ENCODE assay signal across 9 cellular contexts in genomic region chr2:238379096-238379810, GRCh38. TPM values are rescaled to one million over a fixed set of nuclear protein-coding genes. Genes with fewer than 3 reads are reported as not detected.
DNase-seq lines count a peak whose midpoint lies in the region; ATAC-seq and TF ChIP-seq lines count a peak whose summit lies in the region.
"Had no signal": no experiment of that assay in that cellular context is flagged by ENCODE, and none has a peak within 500 bp of the region (broad histone marks: within the 10 kb centered on the region; RNA-seq: fewer than 3 reads in every experiment).

No MANE protein-coding gene starts in this region.

- no peaks in the 10 kb centered on the region for H3K9me3 Mint-ChIP-seq in CD4-positive, CD25-positive, alpha-beta regulatory T cell
- H3K9me3 Mint-ChIP-seq in activated naive CD4-positive, alpha-beta T cell treated with anti-CD3 and anti-CD28 coated beads, Interleukin-2, amount 50 U/mL, for 72 hours, result no peaks in the 10 kb centered on the region

- H3K27me3 ChIP-seq in CD4-positive, CD25-positive, alpha-beta regulatory T cell (ENCODE audit: control insufficient read depth, insufficient read depth, low read length), result no peaks in the 10 kb centered on the region
- H3K27me3 ChIP-seq in Loucy (ENCODE audit: insufficient read depth, low read length, poor library complexity, severe bottlenecking), result no peaks in the 10 kb centered on the region

- H3K36me3 Mint-ChIP-seq in CD4-positive, CD25-positive, alpha-beta regulatory T cell, result peaks cover 28% of the 10 kb centered on the region
- H3K36me3 Mint-ChIP-seq in activated naive CD4-positive, alpha-beta T cell treated with anti-CD3 and anti-CD28 coated beads, Interleukin-2, amount 50 U/mL, for 72 hours, result no peaks in the 10 kb centered on the region

- H4K20me1 ChIP-seq in Loucy (ENCODE audit: insufficient read depth, low read length, poor library complexity, severe bottlenecking), result no peaks in the 10 kb centered on the region

- no peaks in the 10 kb centered on the region for H3K9me3 ChIP-seq in CD4-positive, CD25-positive, alpha-beta regulatory T cell (ENCODE audit: control insufficient read depth in 2 of 2, low read length in 2 of 2)
- no peaks in the 10 kb centered on the region for H3K9me3 ChIP-seq in Loucy (ENCODE audit: insufficient read depth, low read depth, low read length)

- no peaks in the 10 kb centered on the region for H3K79me2 ChIP-seq in Loucy (ENCODE audit: insufficient read depth, low read length)

- peaks cover 6% of the 10 kb centered on the region for H3F3A ChIP-seq in Loucy (ENCODE audit: low read depth)

- H3K36me3 ChIP-seq in CD4-positive, CD25-positive, alpha-beta regulatory T cell (ENCODE audit: control insufficient read depth, insufficient read depth, low read length), result no peaks in the 10 kb centered on the region
- H3K36me3 ChIP-seq in Loucy (ENCODE audit: insufficient read depth, low read length), result peaks cover 6% of the 10 kb centered on the region; the same call in 1 of the 2 replicates

- H3K4me3 Mint-ChIP-seq in CD4-positive, CD25-positive, alpha-beta regulatory T cell, result peak overlapping the region in 2 of 4 donors; percentile 66 to 67

- peak; percentile 45 to 75 for ATAC-seq in CD4-positive, CD25-positive, alpha-beta regulatory T cell (ENCODE audit: low read depth in 2 of 2)
- ATAC-seq in activated naive CD4-positive, alpha-beta T cell treated with anti-CD3 and anti-CD28 coated beads, Interleukin-2, amount 50 U/mL, for 72 hours, result peak; percentile 13 to 60
- ATAC-seq in GM18519 (IDR thresholded peaks at IDR 0.05; ENCODE audit: low FRiP score, unreplicated experiment), result no peak

- no peaks in the 10 kb centered on the region for H3K27me3 Mint-ChIP-seq in CD4-positive, CD25-positive, alpha-beta regulatory T cell

- H3K4me1 Mint-ChIP-seq in CD4-positive, CD25-positive, alpha-beta regulatory T cell, result peaks cover 9 to 30% (median 13%) of the 10 kb centered on the region in 4 donors

- no peak for TF ChIP-seq CTCF in Loucy (conservative IDR thresholded peaks at IDR 0.05; ENCODE audit: low read length)

- DNase-seq in CD4-positive, CD25-positive, alpha-beta regulatory T cell, result peak in 2 of 3 donors; percentile 19 to 71
- DNase-seq in activated naive CD4-positive, alpha-beta T cell treated with anti-CD3 and anti-CD28 coated beads, Interleukin-2, amount 50 U/mL, for 72 hours (ENCODE audit: low spot score in 2 of 2), result no peak
- DNase-seq in myocyte (ENCODE audit: low read depth), result peak; percentile 92
- DNase-seq in SHP77 (lab: John Stamatoyannopoulos, UW), result no peak
- DNase-seq in NCI-H345 (lab: John Stamatoyannopoulos, UW), result no peak
- no peak for DNase-seq in epidermal melanocyte (ENCODE audit: insufficient read length, low spot score)
- DNase-seq: NCI-H2107 had no signal

- H3K9ac ChIP-seq in Loucy (ENCODE audit: low read depth, low read length, poor library complexity, severe bottlenecking), result peak overlapping the region; percentile 36

- no peak overlapping the region for H2AFZ ChIP-seq in Loucy (ENCODE audit: low read length)

- H3K4me3 ChIP-seq in CD4-positive, CD25-positive, alpha-beta regulatory T cell (ENCODE audit: low read depth, low read length), result no peak overlapping the region
- H3K4me3 ChIP-seq in Loucy (ENCODE audit: low read length, poor library complexity, severe bottlenecking), result peak overlapping the region; percentile 48

- peak overlapping the region in 1 of 3 donors; percentile 78 for H3K27ac Mint-ChIP-seq in CD4-positive, CD25-positive, alpha-beta regulatory T cell
- H3K27ac Mint-ChIP-seq in activated naive CD4-positive, alpha-beta T cell treated with anti-CD3 and anti-CD28 coated beads, Interleukin-2, amount 50 U/mL, for 72 hours, result peak overlapping the region; percentile 54 to 63

- H3K27ac ChIP-seq in CD4-positive, CD25-positive, alpha-beta regulatory T cell (ENCODE audit: insufficient read depth, low read length, poor library complexity, severe bottlenecking), result no peak overlapping the region

- H3K4me1 ChIP-seq in CD4-positive, CD25-positive, alpha-beta regulatory T cell (ENCODE audit: control insufficient read depth, insufficient read depth, low read length, poor library complexity, severe bottlenecking), result peaks cover 18% of the 10 kb centered on the region
- peaks cover 66% of the 10 kb centered on the region for H3K4me1 ChIP-seq in Loucy (ENCODE audit: insufficient read depth, low read length, poor library complexity, severe bottlenecking)

- peak overlapping the region; percentile 66 for H3K4me2 ChIP-seq in Loucy (ENCODE audit: low read depth, low read length, poor library complexity, severe bottlenecking)

- no peaks in the 10 kb centered on the region for H3K9me2 ChIP-seq in Loucy (replicated peaks; ENCODE audit: low read depth, low read length)

RNA-seq across cellular contexts. Expression of gene ASB1, which starts 47.5 kb away (rescaled TPM):
- total RNA-seq in CD4-positive, CD25-positive, alpha-beta regulatory T cell, result 23.0 TPM
- 10 to 100 TPM; 17.6 to 22.0 (median 20.3) TPM for polyA plus RNA-seq in CD4-positive, CD25-positive, alpha-beta regulatory T cell
- 10 to 100 TPM; 33.9 to 42.0 TPM for total RNA-seq in activated naive CD4-positive, alpha-beta T cell treated with anti-CD3 and anti-CD28 coated beads, Interleukin-2, amount 50 U/mL, for 72 hours
- 55.5 and 70.7 TPM in 2 replicates for total RNA-seq in myocyte
- polyA plus RNA-seq in myocyte (2012), result 77.6 TPM

RNA-seq across cellular contexts. Expression of gene TRAF3IP1, which starts 58.9 kb away (rescaled TPM):
- 9.9 TPM for total RNA-seq in CD4-positive, CD25-positive, alpha-beta regulatory T cell
- 1 to 10 TPM; 3.1 to 3.8 (median 3.4) TPM for polyA plus RNA-seq in CD4-positive, CD25-positive, alpha-beta regulatory T cell
- 10 to 100 TPM in 1 of 2 donors, 1 to 10 TPM in 1; 1.0 to 11.7 TPM for total RNA-seq in activated naive CD4-positive, alpha-beta T cell treated with anti-CD3 and anti-CD28 coated beads, Interleukin-2, amount 50 U/mL, for 72 hours
- 8.2 and 8.8 TPM in 2 replicates for total RNA-seq in myocyte
- polyA plus RNA-seq in myocyte (2012), result 12.6 TPM

Comparison
In these comparisons a context has a peak if more than half of its experiments do, and no peak if none do; other contexts are left out.
1. DNase-seq: peak in CD4-positive, CD25-positive, alpha-beta regulatory T cell (2 of 3) and myocyte (single experiment); none in activated naive CD4-positive, alpha-beta T cell treated with anti-CD3 and anti-CD28 coated beads, Interleukin-2, amount 50 U/mL, for 72 hours (0 of 2), SHP77 (0 of 2), NCI-H345 (single experiment) and epidermal melanocyte (single experiment).